ENCODE assay signal across 26 cellular contexts in genomic region chr3:143771258-143771657, GRCh38.
"Had no signal": no experiment of that assay in that cellular context is flagged by ENCODE, and none has a peak within 500 bp of the region (broad histone marks: within the 10 kb centered on the region; RNA-seq: fewer than 3 reads in every experiment).

No MANE protein-coding gene starts in this region.

- H3K4me3 Mint-ChIP-seq: activated CD4-positive, alpha-beta memory T cell treated with anti-CD3 and anti-CD28 coated beads, Interleukin-2, amount 10 ng/mL, durations not matched to agents 7 days and 5 days; activated CD4-positive, alpha-beta T cell treated with anti-CD3 and anti-CD28 coated beads, Interleukin-2, amount 10 ng/mL, durations not matched to agents 7 days and 5 days; activated CD8-positive, alpha-beta memory T cell treated with anti-CD3 and anti-CD28 coated beads, Interleukin-2, amount 10 ng/mL, durations not matched to agents 7 days and 5 days; activated naive CD4-positive, alpha-beta T cell treated with anti-CD3 and anti-CD28 coated beads, Interleukin-2, amount 50 U/mL, for 24 hours; brain; dendritic cell treated with granulocyte-macrophage colony-stimulating factor and Interleukin-4, amounts not matched to agents 40 ng/mL and 50 ng/mL, for 4 days; endodermal cell; mesothelial cell of epicardium; naive B cell; nephron progenitor cell had no signal

- ATAC-seq: activated CD8-positive, alpha-beta memory T cell treated with anti-CD3 and anti-CD28 coated beads, Interleukin-2, amount 10 ng/mL, durations not matched to agents 7 days and 5 days; left cardiac atrium; left ventricle myocardium superior had no signal

- H3K9me3 Mint-ChIP-seq: activated CD4-positive, alpha-beta memory T cell treated with anti-CD3 and anti-CD28 coated beads, Interleukin-2, amount 10 ng/mL, durations not matched to agents 7 days and 5 days; activated CD4-positive, alpha-beta T cell treated with anti-CD3 and anti-CD28 coated beads, Interleukin-2, amount 10 ng/mL, durations not matched to agents 7 days and 5 days; activated naive CD4-positive, alpha-beta T cell treated with anti-CD3 and anti-CD28 coated beads, Interleukin-2, amount 50 U/mL, for 24 hours; brain; dendritic cell treated with granulocyte-macrophage colony-stimulating factor and Interleukin-4, amounts not matched to agents 40 ng/mL and 50 ng/mL, for 4 days; endodermal cell; mesothelial cell of epicardium; naive B cell; nephron progenitor cell had no signal

- H3K27me3 ChIP-seq: adrenal gland, ascending aorta, right lobe of liver, stomach, thyroid gland, upper lobe of left lung had no signal

- H3K27ac ChIP-seq: adrenal gland, ascending aorta, neutrophil, right lobe of liver, SK-N-MC, stomach, thyroid gland, upper lobe of left lung had no signal

- H3K4me1 Mint-ChIP-seq: activated CD4-positive, alpha-beta T cell treated with anti-CD3 and anti-CD28 coated beads, Interleukin-2, amount 10 ng/mL, durations not matched to agents 7 days and 5 days; activated naive CD4-positive, alpha-beta T cell treated with anti-CD3 and anti-CD28 coated beads, Interleukin-2, amount 50 U/mL, for 24 hours; mesothelial cell of epicardium; nephron progenitor cell had no signal

- H3K36me3 ChIP-seq: adrenal gland, ascending aorta, neutrophil, right lobe of liver, stomach, thyroid gland, upper lobe of left lung had no signal

- H3K36me3 Mint-ChIP-seq: activated CD8-positive, alpha-beta memory T cell treated with anti-CD3 and anti-CD28 coated beads, Interleukin-2, amount 10 ng/mL, durations not matched to agents 7 days and 5 days; activated naive CD4-positive, alpha-beta T cell treated with anti-CD3 and anti-CD28 coated beads, Interleukin-2, amount 50 U/mL, for 24 hours; brain; mesothelial cell of epicardium had no signal

- H3K4me3 ChIP-seq: adrenal gland, ascending aorta, right lobe of liver, SK-N-MC, skin epidermis, stomach, thyroid gland, upper lobe of left lung had no signal

- H3K27ac Mint-ChIP-seq: activated CD4-positive, alpha-beta memory T cell treated with anti-CD3 and anti-CD28 coated beads, Interleukin-2, amount 10 ng/mL, durations not matched to agents 7 days and 5 days; activated CD4-positive, alpha-beta T cell treated with anti-CD3 and anti-CD28 coated beads, Interleukin-2, amount 10 ng/mL, durations not matched to agents 7 days and 5 days; activated CD8-positive, alpha-beta memory T cell treated with anti-CD3 and anti-CD28 coated beads, Interleukin-2, amount 10 ng/mL, durations not matched to agents 7 days and 5 days; activated naive CD4-positive, alpha-beta T cell treated with anti-CD3 and anti-CD28 coated beads, Interleukin-2, amount 50 U/mL, for 24 hours; brain; dendritic cell treated with granulocyte-macrophage colony-stimulating factor and Interleukin-4, amounts not matched to agents 40 ng/mL and 50 ng/mL, for 4 days; endodermal cell; mesothelial cell of epicardium; naive B cell had no signal

- DNase-seq: activated CD4-positive, alpha-beta memory T cell treated with anti-CD3 and anti-CD28 coated beads, Interleukin-2, amount 10 ng/mL, durations not matched to agents 7 days and 5 days; activated CD4-positive, alpha-beta T cell treated with anti-CD3 and anti-CD28 coated beads, Interleukin-2, amount 10 ng/mL, durations not matched to agents 7 days and 5 days; activated CD4-positive, CD25-positive, alpha-beta regulatory T cell; activated CD8-positive, alpha-beta memory T cell treated with anti-CD3 and anti-CD28 coated beads, Interleukin-2, amount 10 ng/mL, durations not matched to agents 7 days and 5 days; activated gamma-delta T cell treated with Interleukin-2 at 50 U/mL for 16 hours; adrenal gland; endodermal cell; hippocampal formation; left cardiac atrium; left ventricle myocardium superior; naive B cell; nephron progenitor cell; right lobe of liver; stimulated activated CD4-positive, alpha-beta T cell treated with anti-CD3 and anti-CD28 coated beads, Interleukin-12 subunit alpha, Interleukin-12 subunit beta, amount 100 ng/mL, for 4 hours; stimulated activated CD4-positive, alpha-beta T cell treated with anti-CD3 and anti-CD28 coated beads, Interleukin-4, amount 100 ng/mL, for 1 hour; stomach; thyroid gland; upper lobe of left lung had no signal

- H3K4me1 ChIP-seq: right lobe of liver, thyroid gland had no signal

- H3K27me3 Mint-ChIP-seq: activated CD4-positive, alpha-beta memory T cell treated with anti-CD3 and anti-CD28 coated beads, Interleukin-2, amount 10 ng/mL, durations not matched to agents 7 days and 5 days; activated CD4-positive, alpha-beta T cell treated with anti-CD3 and anti-CD28 coated beads, Interleukin-2, amount 10 ng/mL, durations not matched to agents 7 days and 5 days; activated CD8-positive, alpha-beta memory T cell treated with anti-CD3 and anti-CD28 coated beads, Interleukin-2, amount 10 ng/mL, durations not matched to agents 7 days and 5 days; activated naive CD4-positive, alpha-beta T cell treated with anti-CD3 and anti-CD28 coated beads, Interleukin-2, amount 50 U/mL, for 24 hours; dendritic cell treated with granulocyte-macrophage colony-stimulating factor and Interleukin-4, amounts not matched to agents 40 ng/mL and 50 ng/mL, for 4 days; naive B cell had no signal
